In genomic region chr3:141302364-141303141, GRCh38 we compare ENCODE assay signal across 10 cellular contexts.
DNase-seq lines count a peak whose midpoint lies in the region; ATAC-seq and TF ChIP-seq lines count a peak whose summit lies in the region.
"Had no signal": no experiment of that assay in that cellular context is flagged by ENCODE, and none has a peak within 500 bp of the region (broad histone marks: within the 10 kb centered on the region; RNA-seq: fewer than 3 reads in every experiment).

No MANE protein-coding gene starts in this region.

- no peak for ATAC-seq in CD8-positive, alpha-beta T cell

- H3K4me3 ChIP-seq in BLaER1 = no peak overlapping the region
- H3K4me3 ChIP-seq in MG63 = no peak overlapping the region
- H3K4me3 ChIP-seq in CD8-positive, alpha-beta T cell (ENCODE audit: low read depth, low read length) = no peak overlapping the region
- H3K4me3 ChIP-seq: upper lobe of left lung had no signal

- no peak overlapping the region for H3K4me3 Mint-ChIP-seq in type B pancreatic cell
- no peak overlapping the region for H3K4me3 Mint-ChIP-seq in CD8-positive, alpha-beta T cell
- no peak overlapping the region for H3K4me3 Mint-ChIP-seq in activated T-helper 1 cell treated with anti-CD3 and anti-CD28 coated beads, Interleukin-12 subunit alpha, Interleukin-12 subunit beta, Interleukin-2, Interleukin-4 antibody, amounts not matched to agents 30 ng/mL and 10 ng/mL and 1 ng/mL, durations not matched to agents 14 hours and 24 hours and 36 hours
- H3K4me3 Mint-ChIP-seq: activated naive CD8-positive, alpha-beta T cell had no signal

- H3K27me3 Mint-ChIP-seq in type B pancreatic cell = no peaks in the 10 kb centered on the region
- H3K27me3 Mint-ChIP-seq in CD8-positive, alpha-beta T cell (ENCODE audit: low read depth) = no peaks in the 10 kb centered on the region
- peaks cover 4% of the 10 kb centered on the region for H3K27me3 Mint-ChIP-seq in activated T-helper 1 cell treated with anti-CD3 and anti-CD28 coated beads, Interleukin-12 subunit alpha, Interleukin-12 subunit beta, Interleukin-2, Interleukin-4 antibody, amounts not matched to agents 30 ng/mL and 10 ng/mL and 1 ng/mL, durations not matched to agents 14 hours and 24 hours and 36 hours (ENCODE audit: insufficient read depth)
- H3K27me3 Mint-ChIP-seq: activated naive CD8-positive, alpha-beta T cell had no signal

- POLR2A ChIA-PET in CD8-positive, alpha-beta T cell (lab: Charles Lee) = interaction anchor here (0.6 to 1.7 kb wide), 4 partner anchors 9 to 174 kb away, joined by 3 to 5 read pairs (median 5); partner anchors contain the start of gene PXYLP1

- H3K27me3 ChIP-seq in BLaER1 = no peaks in the 10 kb centered on the region
- H3K27me3 ChIP-seq in MG63 = no peaks in the 10 kb centered on the region
- H3K27me3 ChIP-seq in CD8-positive, alpha-beta T cell (ENCODE audit: insufficient read depth, low read length) = no peaks in the 10 kb centered on the region
- H3K27me3 ChIP-seq: upper lobe of left lung had no signal

- no peaks in the 10 kb centered on the region for H3K4me1 ChIP-seq in BLaER1
- peaks cover 49% of the 10 kb centered on the region for H3K4me1 ChIP-seq in CD8-positive, alpha-beta T cell (ENCODE audit: insufficient read depth, low read length)

- no peak overlapping the region for H3K4me2 ChIP-seq in BLaER1

- no peaks in the 10 kb centered on the region for H3K36me3 ChIP-seq in BLaER1
- H3K36me3 ChIP-seq in MG63 = no peaks in the 10 kb centered on the region; the same call in 1 of the 2 replicates
- H3K36me3 ChIP-seq in CD8-positive, alpha-beta T cell (ENCODE audit: insufficient read depth, low read length) = no peaks in the 10 kb centered on the region
- H3K36me3 ChIP-seq: upper lobe of left lung had no signal

- H4K20me1 ChIP-seq in BLaER1 = no peaks in the 10 kb centered on the region

- H3K27ac ChIP-seq in BLaER1 = no peak overlapping the region
- no peak overlapping the region for H3K27ac ChIP-seq in CD8-positive, alpha-beta T cell (ENCODE audit: low read depth, low read length)

- peaks cover 10% of the 10 kb centered on the region for H3K36me3 Mint-ChIP-seq in type B pancreatic cell
- H3K36me3 Mint-ChIP-seq in CD8-positive, alpha-beta T cell = peaks cover 4% of the 10 kb centered on the region
- peaks cover 8% of the 10 kb centered on the region for H3K36me3 Mint-ChIP-seq in activated T-helper 1 cell treated with anti-CD3 and anti-CD28 coated beads, Interleukin-12 subunit alpha, Interleukin-12 subunit beta, Interleukin-2, Interleukin-4 antibody, amounts not matched to agents 30 ng/mL and 10 ng/mL and 1 ng/mL, durations not matched to agents 14 hours and 24 hours and 36 hours (ENCODE audit: low read depth)
- H3K36me3 Mint-ChIP-seq: activated naive CD8-positive, alpha-beta T cell had no signal

- intact Hi-C loops in CD8-positive, alpha-beta T cell (cut with DNase I, micrococcal nuclease) = loop anchor here (1.0 to 2.0 kb wide), 3 partner anchors 58 to 150 kb away; no protein-coding TSS in a partner anchor
- intact Hi-C loops in activated T-helper 1 cell treated with anti-CD3 and anti-CD28 coated beads, Interleukin-12 subunit alpha, Interleukin-12 subunit beta, Interleukin-2, Interleukin-4 antibody, amounts not matched to agents 30 ng/mL and 10 ng/mL and 1 ng/mL, durations not matched to agents 14 hours and 24 hours and 36 hours (cut with micrococcal nuclease) = loop anchor here (1.0 to 2.0 kb wide), 4 partner anchors 9 to 342 kb away; no protein-coding TSS in a partner anchor

- no peaks in the 10 kb centered on the region for H3K9me3 Mint-ChIP-seq in type B pancreatic cell
- no peaks in the 10 kb centered on the region for H3K9me3 Mint-ChIP-seq in CD8-positive, alpha-beta T cell
- peaks cover 3% of the 10 kb centered on the region for H3K9me3 Mint-ChIP-seq in activated T-helper 1 cell treated with anti-CD3 and anti-CD28 coated beads, Interleukin-12 subunit alpha, Interleukin-12 subunit beta, Interleukin-2, Interleukin-4 antibody, amounts not matched to agents 30 ng/mL and 10 ng/mL and 1 ng/mL, durations not matched to agents 14 hours and 24 hours and 36 hours

- 0 out of 2 replicates have a peak overlapping the region, but pooled peaks have one; percentile 48 for H3K9ac ChIP-seq in BLaER1

- no peak for TF ChIP-seq CTCF in type B pancreatic cell (conservative IDR thresholded peaks at IDR 0.05)
- no peak for TF ChIP-seq CTCF in CD8-positive, alpha-beta T cell (IDR thresholded peaks at IDR 0.05)

- CTCF ChIA-PET in CD8-positive, alpha-beta T cell (lab: Charles Lee) = interaction anchor here (0.6 to 15.7 kb wide), 19 partner anchors 9 to 258 kb away, joined by 3 to 242 read pairs (median 14); partner anchors contain the start of gene PXYLP1

- H3K27ac Mint-ChIP-seq in type B pancreatic cell = no peak overlapping the region
- no peak overlapping the region for H3K27ac Mint-ChIP-seq in CD8-positive, alpha-beta T cell
- H3K27ac Mint-ChIP-seq in activated T-helper 1 cell treated with anti-CD3 and anti-CD28 coated beads, Interleukin-12 subunit alpha, Interleukin-12 subunit beta, Interleukin-2, Interleukin-4 antibody, amounts not matched to agents 30 ng/mL and 10 ng/mL and 1 ng/mL, durations not matched to agents 14 hours and 24 hours and 36 hours = no peak overlapping the region
- H3K27ac Mint-ChIP-seq: activated naive CD8-positive, alpha-beta T cell had no signal

- H3K4me1 Mint-ChIP-seq in type B pancreatic cell (ENCODE audit: unreplicated experiment) = no peaks in the 10 kb centered on the region
- peaks cover 57% of the 10 kb centered on the region for H3K4me1 Mint-ChIP-seq in CD8-positive, alpha-beta T cell (ENCODE audit: low read depth)
- H3K4me1 Mint-ChIP-seq in activated T-helper 1 cell treated with anti-CD3 and anti-CD28 coated beads, Interleukin-12 subunit alpha, Interleukin-12 subunit beta, Interleukin-2, Interleukin-4 antibody, amounts not matched to agents 30 ng/mL and 10 ng/mL and 1 ng/mL, durations not matched to agents 14 hours and 24 hours and 36 hours (ENCODE audit: low read depth) = peaks cover 23% of the 10 kb centered on the region

- no peaks in the 10 kb centered on the region for H3K9me3 ChIP-seq in BLaER1
- H3K9me3 ChIP-seq in MG63 = no peaks in the 10 kb centered on the region
- no peaks in the 10 kb centered on the region for H3K9me3 ChIP-seq in CD8-positive, alpha-beta T cell (ENCODE audit: low read length)
- H3K9me3 ChIP-seq: upper lobe of left lung had no signal

- DNase-seq in MG63 (peak; percentile 91), dedifferentiated amniotic fluid mesenchymal stem cell (ENCODE audit: extremely low spot score) (peak; percentile 87), medulla oblongata (ENCODE audit: extremely low spot score) (peak; percentile 21), type B pancreatic cell (ENCODE audit: extremely low spot score, unreplicated experiment) (no peak)
- DNase-seq in activated CD4-positive, alpha-beta T cell treated with anti-CD3 and anti-CD28 coated beads, Interleukin-2, amount 50 U/mL, for 48 hours = no peak
- DNase-seq in CD8-positive, alpha-beta T cell = no peak
- no peak for DNase-seq in activated T-helper 1 cell treated with anti-CD3 and anti-CD28 coated beads, Interleukin-12 subunit alpha, Interleukin-12 subunit beta, Interleukin-2, Interleukin-4 antibody, amounts not matched to agents 30 ng/mL and 10 ng/mL and 1 ng/mL, durations not matched to agents 14 hours and 24 hours and 36 hours (ENCODE audit: low spot score)
- DNase-seq: upper lobe of left lung had no signal

Comparison
In these comparisons a context has a peak if more than half of its experiments do, and no peak if none do; other contexts are left out.
1. DNase-seq: peak in MG63 (single experiment), dedifferentiated amniotic fluid mesenchymal stem cell (single experiment) and medulla oblongata (single experiment); none in type B pancreatic cell (single experiment), activated CD4-positive, alpha-beta T cell treated with anti-CD3 and anti-CD28 coated beads, Interleukin-2, amount 50 U/mL, for 48 hours (0 of 2), CD8-positive, alpha-beta T cell (0 of 7) and activated T-helper 1 cell treated with anti-CD3 and anti-CD28 coated beads, Interleukin-12 subunit alpha, Interleukin-12 subunit beta, Interleukin-2, Interleukin-4 antibody, amounts not matched to agents 30 ng/mL and 10 ng/mL and 1 ng/mL, durations not matched to agents 14 hours and 24 hours and 36 hours (single experiment).